18 cellular contexts compared by ENCODE assay signal in the genomic region with DNA sequence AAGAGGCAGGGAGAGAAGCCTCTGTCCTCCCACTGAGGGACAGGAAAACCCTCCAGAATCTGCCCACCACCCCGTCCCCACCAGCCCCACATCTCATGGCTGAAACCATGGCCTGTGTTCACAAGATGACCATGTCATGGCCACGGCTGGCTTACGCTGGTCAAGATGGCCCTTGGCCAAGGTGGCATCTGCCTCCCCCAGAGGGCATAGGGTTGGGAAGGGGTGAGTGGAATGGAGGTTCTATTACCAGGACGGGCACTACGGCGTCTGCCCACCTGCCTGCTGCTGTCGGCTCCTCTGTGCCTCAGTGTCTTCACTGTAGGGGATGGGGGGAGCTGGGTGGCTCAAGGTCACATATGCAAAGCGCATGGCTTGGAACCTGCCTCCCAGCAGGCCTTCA. TPM values are rescaled to one million over a fixed set of nuclear protein-coding genes. Genes with fewer than 3 reads are reported as not detected.
DNase-seq lines count a peak whose midpoint lies in the region; ATAC-seq, FAIRE-seq and TF ChIP-seq lines count a peak whose summit lies in the region.
"Had no signal": no experiment of that assay in that cellular context is flagged by ENCODE, and none has a peak within 500 bp of the region (broad histone marks: within the 10 kb centered on the region; RNA-seq: fewer than 3 reads in every experiment).

No MANE protein-coding gene starts in this region.

- no peaks in the 10 kb centered on the region for H3K9me3 ChIP-seq in SK-N-SH
- H3K9me3 ChIP-seq in K562 (replicated peaks; ENCODE audit: control insufficient read depth, insufficient read depth, low read depth, low read length): no peaks in the 10 kb centered on the region
- peaks cover 0 to 4% of the 10 kb centered on the region in 2 donors for H3K9me3 ChIP-seq in neuronal stem cell (replicated peaks in 1 of 2; ENCODE audit: control insufficient read depth in 2 of 2, insufficient read depth in 1 of 2, low read depth in 1 of 2, low read length in 2 of 2)
- H3K9me3 ChIP-seq in A673 (ENCODE audit: low read depth, low read length, poor library complexity, severe bottlenecking): no peaks in the 10 kb centered on the region
- H3K9me3 ChIP-seq: BLaER1 had no signal

- no peaks in the 10 kb centered on the region for H3F3A ChIP-seq in SK-N-SH (replicated peaks; ENCODE audit: insufficient read depth)

- H3K4me1 ChIP-seq in SK-N-SH (ENCODE audit: control insufficient read depth in 1 of 2, insufficient read depth in 2 of 2, low read depth in 1 of 2, low read length in 1 of 2) (peaks cover 0 to 3% of the 10 kb centered on the region in 2 experiments; a peak in 1 of 4 replicates), K562 (replicated peaks in 1 of 2; ENCODE audit: control insufficient read depth in 2 of 2, insufficient read depth in 2 of 2, low read length in 2 of 2) (peaks cover 0 to 25% of the 10 kb centered on the region in 2 experiments; a peak in 4 of 5 replicates), neuronal stem cell (ENCODE audit: control insufficient read depth in 2 of 2, insufficient read depth in 1 of 2, low read depth in 1 of 2, low read length in 2 of 2) (peaks cover 22 to 33% of the 10 kb centered on the region in 2 donors), A673 (ENCODE audit: insufficient read depth, low read length, poor library complexity, severe bottlenecking) (peaks cover 5% of the 10 kb centered on the region)

- CTCF ChIA-PET in SK-N-SH (lab: Yijun Ruan, JAX): interaction anchor here (0.6 to 8.3 kb wide), 6 partner anchors 19 to 614 kb away, joined by 3 to 53 read pairs (median 3); no protein-coding TSS in a partner anchor
- CTCF ChIA-PET in K562 (lab: Yijun Ruan, JAX; ENCODE audit: low intra/inter-chr PET ratio): no interaction called here
- CTCF ChIA-PET in A673 (lab: Charles Lee): no interaction called here

- peaks cover 2% of the 10 kb centered on the region for H3K36me3 Mint-ChIP-seq in activated T-helper 2 cell treated with anti-CD3 and anti-CD28 coated beads, Interferon-gamma antibody, Interleukin-2, Interleukin-4, amounts not matched to agents 10 μg/mL and 5 μg/mL and 100 μg/mL, durations not matched to agents 14 hours and 24 hours and 36 hours (ENCODE audit: low read depth)

- no peak overlapping the region for H3K23ac ChIP-seq in neuronal stem cell (ENCODE audit: low read depth, low read length, poor library complexity)

- TF ChIP-seq POLR2A in K562 (conservative IDR thresholded peaks at IDR 0.05): 0 out of 2 replicates have a peak, but pooled peaks have one; percentile 27

- H3K79me1 ChIP-seq in neuronal stem cell (ENCODE audit: low read depth, low read length): peaks cover 6% of the 10 kb centered on the region

- no peaks in the 10 kb centered on the region for H4K20me1 ChIP-seq in SK-N-SH (ENCODE audit: insufficient read depth)
- H4K20me1 ChIP-seq in K562 (replicated peaks; ENCODE audit: control insufficient read depth, insufficient read depth, low read length): 0 out of 2 replicates have a peak, but pooled peaks cover 3% of the 10 kb centered on the region

- ATAC-seq in SK-N-SH treated with all-trans-retinoic acid at 6 μM for 48 hours (no peak), K562 (no peak)

- POLR2A ChIA-PET in SK-N-SH (lab: Yijun Ruan, JAX) (no interaction called here), K562 (lab: Yijun Ruan, JAX) (interaction anchor here (0.6 to 1.2 kb wide), 3 partner anchors 11 to 299 kb away, joined by 3 to 7 read pairs (median 3); no protein-coding TSS in a partner anchor), A673 (lab: Charles Lee; ENCODE audit: low non-redundant PET) (no interaction called here)

- intact Hi-C loops in K562 (cut with micrococcal nuclease) (no loop called here), A673 (cut with micrococcal nuclease; ENCODE audit: unreplicated experiment) (no loop called here)
- intact Hi-C loops in activated T-helper 2 cell treated with anti-CD3 and anti-CD28 coated beads, Interferon-gamma antibody, Interleukin-2, Interleukin-4, amounts not matched to agents 10 μg/mL and 5 μg/mL and 100 μg/mL, durations not matched to agents 14 hours and 24 hours and 36 hours (cut with micrococcal nuclease): no loop called here

- no peak overlapping the region for H2BK12ac ChIP-seq in neuronal stem cell (ENCODE audit: low read length)

- no peak overlapping the region for H3K9ac ChIP-seq in SK-N-SH
- H3K9ac ChIP-seq in K562 (ENCODE audit: insufficient read depth in 1 of 2, low read depth in 2 of 2, low read length in 2 of 2): no peak overlapping the region
- no peak overlapping the region for H3K9ac ChIP-seq in neuronal stem cell (ENCODE audit: low read depth, low read length, poor library complexity)
- H3K9ac ChIP-seq: BLaER1 had no signal

- H2AFZ ChIP-seq in SK-N-SH (ENCODE audit: low read depth) (no peak overlapping the region), K562 (ENCODE audit: low read depth, low read length) (no peak overlapping the region), neuronal stem cell (ENCODE audit: low read length) (no peak overlapping the region)

- H2BK120ac ChIP-seq in neuronal stem cell (ENCODE audit: low read depth, low read length): no peak overlapping the region

- H3K27me3 ChIP-seq in SK-N-SH (ENCODE audit: insufficient read depth): no peaks in the 10 kb centered on the region
- H3K27me3 ChIP-seq in K562 (ENCODE audit: control insufficient read depth in 2 of 2, insufficient read depth in 2 of 2, low read length in 2 of 2): no peaks in the 10 kb centered on the region
- peaks cover 0 to 15% (median 0%) of the 10 kb centered on the region in 3 experiments for H3K27me3 ChIP-seq in neuronal stem cell (ENCODE audit: control insufficient read depth in 3 of 3, insufficient read depth in 3 of 3, low read depth in 1 of 3, low read length in 3 of 3)
- H3K27me3 ChIP-seq in A673 (replicated peaks; ENCODE audit: insufficient read depth, low read depth, low read length, poor library complexity): no peaks in the 10 kb centered on the region

- H3K27ac ChIP-seq in SK-N-SH (ENCODE audit: low read depth in 2 of 2, low read length in 1 of 2) (no peak overlapping the region), K562 (ENCODE audit: extremely low read depth, low read depth, low read length) (no peak overlapping the region), neuronal stem cell (replicated peaks; ENCODE audit: low read length) (no peak overlapping the region), A673 (ENCODE audit: low read depth, low read length, poor library complexity, severe bottlenecking) (no peak overlapping the region)
- H3K27ac ChIP-seq: 22Rv1 had no signal

- H3K4ac ChIP-seq in neuronal stem cell (ENCODE audit: low read length): no peak overlapping the region

- no peak overlapping the region for H3K27ac Mint-ChIP-seq in activated T-helper 2 cell treated with anti-CD3 and anti-CD28 coated beads, Interferon-gamma antibody, Interleukin-2, Interleukin-4, amounts not matched to agents 10 μg/mL and 5 μg/mL and 100 μg/mL, durations not matched to agents 14 hours and 24 hours and 36 hours
- H3K27ac Mint-ChIP-seq: CD4-positive, CD25-positive, alpha-beta regulatory T cell; HFFc6 had no signal

- no peak overlapping the region for H3K4me3 Mint-ChIP-seq in activated T-helper 2 cell treated with anti-CD3 and anti-CD28 coated beads, Interferon-gamma antibody, Interleukin-2, Interleukin-4, amounts not matched to agents 10 μg/mL and 5 μg/mL and 100 μg/mL, durations not matched to agents 14 hours and 24 hours and 36 hours (ENCODE audit: low read depth)
- H3K4me3 Mint-ChIP-seq: CD4-positive, CD25-positive, alpha-beta regulatory T cell; HFFc6 had no signal

- TF ChIP-seq EP300 in SK-N-SH (IDR thresholded peaks at IDR 0.05; ENCODE audit: borderline replicate concordance in 1 of 2, low read depth in 1 of 2, low read length in 1 of 2) (no peak), K562 (IDR thresholded peaks at IDR 0.05; ENCODE audit: low read length) (no peak)

- peak overlapping the region; percentile 45 for H2BK15ac ChIP-seq in neuronal stem cell (ENCODE audit: low read length)

- H3K36me3 ChIP-seq in SK-N-SH (replicated peaks in 1 of 2; ENCODE audit: control insufficient read depth in 1 of 2, insufficient read depth in 2 of 2, low read length in 1 of 2) (peaks cover 0 to 14% of the 10 kb centered on the region in 2 experiments), K562 (ENCODE audit: control insufficient read depth, insufficient read depth, low read length) (peaks cover 12% of the 10 kb centered on the region; the same call in 1 of the 3 replicates), neuronal stem cell (replicated peaks in 1 of 2; ENCODE audit: control insufficient read depth in 2 of 2, insufficient read depth in 2 of 2, low read length in 2 of 2) (peaks cover 0 to under 1% of the 10 kb centered on the region in 2 donors), A673 (ENCODE audit: insufficient read depth, low read length, poor library complexity, severe bottlenecking) (no peaks in the 10 kb centered on the region)

- in situ Hi-C loops in K562 (cut with MboI): no loop called here

- H3K27me3 Mint-ChIP-seq in activated T-helper 2 cell treated with anti-CD3 and anti-CD28 coated beads, Interferon-gamma antibody, Interleukin-2, Interleukin-4, amounts not matched to agents 10 μg/mL and 5 μg/mL and 100 μg/mL, durations not matched to agents 14 hours and 24 hours and 36 hours (ENCODE audit: low read depth): no peaks in the 10 kb centered on the region

- peak overlapping the region; percentile 72 for H2AK5ac ChIP-seq in neuronal stem cell (ENCODE audit: low read depth, low read length)

- H4K8ac ChIP-seq in neuronal stem cell (ENCODE audit: low read depth, low read length): no peak overlapping the region

- no peaks in the 10 kb centered on the region for H3K79me2 ChIP-seq in SK-N-SH (ENCODE audit: insufficient read depth)
- no peaks in the 10 kb centered on the region for H3K79me2 ChIP-seq in K562 (ENCODE audit: control insufficient read depth, insufficient read depth, low read length)

- no peak overlapping the region for H2BK5ac ChIP-seq in neuronal stem cell (ENCODE audit: low read length)

- WGBS in SK-N-SH (ENCODE audit: low lambda C conversion rate): 90% methylated on average over 5 of the region's 8 CpGs
- 74% methylated on average over 8 of the region's 8 CpGs for WGBS in K562 (ENCODE audit: insufficient coverage, low coverage, missing lambda C conversion rate)
- WGBS in neuronal stem cell (ENCODE audit: extremely low coverage in 2 of 2, insufficient read length in 2 of 2, insufficient replicate concordance in 1 of 2), 2 donors: no CpG with 5 or more reads among the region's 8 CpGs

- peak overlapping the region; percentile 35 for H3K18ac ChIP-seq in neuronal stem cell (ENCODE audit: low read length)

- TF ChIP-seq CTCF in SK-N-SH (IDR thresholded peaks at IDR 0.05) (no peak), K562 (IDR thresholded peaks at IDR 0.05 in 2 of 3, conservative IDR thresholded peaks at IDR 0.05 in 1 of 3; ENCODE audit: insufficient read depth in 2 of 3, low read depth in 1 of 3, low read length in 3 of 3) (no peak), A673 (conservative IDR thresholded peaks at IDR 0.05; ENCODE audit: low read depth, low read length) (no peak)

- H3K14ac ChIP-seq in neuronal stem cell (ENCODE audit: low read length): no peak overlapping the region

- H3K4me2 ChIP-seq in SK-N-SH (no peak overlapping the region), K562 (ENCODE audit: insufficient read depth, low read length) (no peak overlapping the region), neuronal stem cell (ENCODE audit: insufficient read depth, low read length, poor library complexity, severe bottlenecking) (no peak overlapping the region)

- no peak overlapping the region for H3K4me3 ChIP-seq in SK-N-SH (ENCODE audit: low read depth in 2 of 2, low read length in 1 of 2)
- no peak overlapping the region for H3K4me3 ChIP-seq in K562
- H3K4me3 ChIP-seq in neuronal stem cell (ENCODE audit: low read length in 2 of 2): peak overlapping the region in 1 of 2 donors; percentile 27
- H3K4me3 ChIP-seq in A673 (ENCODE audit: low read depth, low read length, poor library complexity, severe bottlenecking): no peak overlapping the region
- H3K4me3 ChIP-seq: BLaER1 had no signal

- no peak for FAIRE-seq in K562 (lab: Jason Lieb, UNC)
- FAIRE-seq in urothelium cell line (lab: Jason Lieb, UNC): peak; percentile 68
- FAIRE-seq: GM19239, H1 had no signal

- peaks cover 7% of the 10 kb centered on the region for H3K4me1 Mint-ChIP-seq in activated T-helper 2 cell treated with anti-CD3 and anti-CD28 coated beads, Interferon-gamma antibody, Interleukin-2, Interleukin-4, amounts not matched to agents 10 μg/mL and 5 μg/mL and 100 μg/mL, durations not matched to agents 14 hours and 24 hours and 36 hours (ENCODE audit: low read depth)

- no peaks in the 10 kb centered on the region for H3K9me1 ChIP-seq in K562 (ENCODE audit: control insufficient read depth, insufficient read depth, low read length)

- no peak overlapping the region for H4K91ac ChIP-seq in neuronal stem cell (ENCODE audit: low read depth, low read length, poor library complexity)

- TF ChIP-seq RAD21 in SK-N-SH (IDR thresholded peaks at IDR 0.05; ENCODE audit: low read length) (no peak), K562 (CRISPR knock-in tag; conservative IDR thresholded peaks at IDR 0.05 in 1 of 2, IDR thresholded peaks at IDR 0.05 in 1 of 2) (no peak)

- no peaks in the 10 kb centered on the region for H3K9me3 Mint-ChIP-seq in activated T-helper 2 cell treated with anti-CD3 and anti-CD28 coated beads, Interferon-gamma antibody, Interleukin-2, Interleukin-4, amounts not matched to agents 10 μg/mL and 5 μg/mL and 100 μg/mL, durations not matched to agents 14 hours and 24 hours and 36 hours
- H3K9me3 Mint-ChIP-seq: CD4-positive, CD25-positive, alpha-beta regulatory T cell; HFFc6 had no signal

- BruUV-seq in K562 (replicated peaks; lab: Mats Ljungman, UMichigan): no TSS peak
- no TSS peak for BruUV-seq in A673 (replicated peaks; lab: Mats Ljungman, UMichigan)

- peak; percentile 36 for DNase-seq in SK-N-SH
- no peak for DNase-seq in K562 (ENCODE audit: extremely low read depth in 1 of 4, low spot score in 3 of 4)
- no peak for DNase-seq in neuronal stem cell (ENCODE audit: low spot score)
- DNase-seq in urothelium cell line (ENCODE audit: low spot score): no peak
- DNase-seq in activated T-helper 2 cell treated with anti-CD3 and anti-CD28 coated beads, Interferon-gamma antibody, Interleukin-2, Interleukin-4, amounts not matched to agents 10 μg/mL and 5 μg/mL and 100 μg/mL, durations not matched to agents 14 hours and 24 hours and 36 hours (ENCODE audit: low spot score): no peak
- DNase-seq in A673 (ENCODE audit: low spot score): no peak
- no peak for DNase-seq in inferior parietal cortex (ENCODE audit: extremely low spot score)
- DNase-seq: AML-193; CD4-positive, CD25-positive, alpha-beta regulatory T cell; DMS53; GF-D8; HCEC 1CT; HFFc6 had no signal

- H3K9me2 ChIP-seq in SK-N-SH: no peaks in the 10 kb centered on the region

RNA-seq across cellular contexts. Expression of gene ODC1, which starts 19.8 kb away (rescaled TPM):
- polyA plus RNA-seq in SK-N-SH (2012; rRNA removed) (253 and 273 TPM in 2 replicates), K562 (2011; rRNA removed) (368 and 563 TPM in 2 replicates), K562 (2014; fragmentation: Illumina TruSeq; extraction: Trizol) (473 and 553 TPM in 2 replicates), K562 (2014; fragmentation: Nextera tagmentation; extraction: Ambion mirVana) (100 to 1,000 TPM; 142 to 169 TPM), K562 (2014; rRNA removed) (457 and 488 TPM in 2 replicates)
- polyA plus RNA-seq in SK-N-SH (2012; cell fraction: cytosol; rRNA removed): 286 and 365 TPM in 2 replicates
- polyA plus RNA-seq in SK-N-SH (2012; cell fraction: nucleus; rRNA removed): 192 and 200 TPM in 2 replicates
- 99.9 and 124 TPM in 2 replicates for total RNA-seq in K562 (2011; cell fraction: chromatin; rRNA removed; ENCODE audit: low replicate concordance)
- 80.3 and 83.7 TPM in 2 replicates for total RNA-seq in K562 (2011; cell fraction: nucleolus; rRNA removed)
- 115 and 142 TPM in 2 replicates for total RNA-seq in K562 (2011; cell fraction: nucleoplasm; rRNA removed)
- total RNA-seq in K562 (2014; rRNA removed) (392 and 447 TPM in 2 replicates), K562 (2014; rRNA removed; fragmentation: Illumina TruSeq; extraction: Trizol) (525 and 551 TPM in 2 replicates), K562 (2015; rRNA removed; fragmentation: Illumina TruSeq; extraction: Trizol) (512 and 539 TPM in 2 replicates), K562 (2021) (379 and 398 TPM in 2 replicates), A673 (2021) (221 and 269 TPM in 2 replicates)
- 282 and 395 TPM in 2 replicates for polyA plus RNA-seq in K562 (2011; cell fraction: cytosol; rRNA removed)
- polyA plus RNA-seq in K562 (2011; cell fraction: nucleus; rRNA removed): 190 and 232 TPM in 2 replicates
- 213 and 358 TPM in 2 replicates for polyA plus RNA-seq in K562 (2012)
- 600 and 763 TPM in 2 replicates for polyA minus RNA-seq in K562 (2011; rRNA and poly(A)+ RNA removed)
- polyA minus RNA-seq in K562 (2011; cell fraction: cytosol; rRNA and poly(A)+ RNA removed): 138 and 222 TPM in 2 replicates
- polyA minus RNA-seq in K562 (2011; cell fraction: nucleus; rRNA and poly(A)+ RNA removed): 41.1 and 78.2 TPM in 2 replicates
- polyA plus RNA-seq in neuronal stem cell (2013, experiment 1 of 2): 196 TPM
- 192 TPM for polyA plus RNA-seq in neuronal stem cell (2013, experiment 2 of 2)
- total RNA-seq in activated T-helper 2 cell treated with anti-CD3 and anti-CD28 coated beads, Interferon-gamma antibody, Interleukin-2, Interleukin-4, amounts not matched to agents 10 μg/mL and 5 μg/mL and 100 μg/mL, durations not matched to agents 14 hours and 24 hours and 36 hours: 161 and 164 TPM in 2 replicates
